19 cellular contexts compared by ENCODE assay signal in the genomic region with DNA sequence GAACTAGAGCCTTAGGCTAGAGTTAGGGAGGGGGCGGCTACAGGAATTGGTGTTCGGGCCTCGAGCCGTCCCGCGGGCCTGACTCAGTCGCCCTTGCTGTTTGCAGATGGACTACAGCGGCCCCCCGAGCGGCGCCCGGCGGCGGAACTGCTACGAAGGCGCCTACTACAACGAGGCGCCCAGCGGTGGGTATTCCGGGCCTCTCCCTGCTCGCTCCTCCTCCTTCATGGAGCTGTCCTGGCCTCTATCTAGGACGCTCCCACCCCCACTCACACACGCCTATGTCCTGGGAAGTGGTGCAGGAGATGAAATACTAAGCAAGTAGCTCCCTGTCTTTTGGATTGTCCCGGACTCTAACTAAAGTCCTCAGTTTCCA. TPM values are rescaled to one million over a fixed set of nuclear protein-coding genes. Genes with fewer than 3 reads are reported as not detected.
A peak's percentile ranks its signal among the peaks of the same experiment; 100 is the strongest.
DNase-seq lines count a peak whose midpoint lies in the region; ATAC-seq and TF ChIP-seq lines count a peak whose summit lies in the region.
"Had no signal": no experiment of that assay in that cellular context is flagged by ENCODE, and none has a peak within 500 bp of the region (broad histone marks: within the 10 kb centered on the region; RNA-seq: fewer than 3 reads in every experiment).

No MANE protein-coding gene starts in this region.

- no peaks in the 10 kb centered on the region for H3K36me3 ChIP-seq in iPS-18a (ENCODE audit: control insufficient read depth, low read depth, low read length)
- peaks cover 20% of the 10 kb centered on the region for H3K36me3 ChIP-seq in skeletal muscle satellite cell (ENCODE audit: insufficient read depth, low read length)
- H3K36me3 ChIP-seq: gastroesophageal sphincter, tibial nerve had no signal

- H3K9ac ChIP-seq in iPS-18a (ENCODE audit: low read length) (no peak overlapping the region), skeletal muscle satellite cell (ENCODE audit: low read depth, low read length) (peak overlapping the region; percentile 84)

- no peak for ATAC-seq in GM18870 (IDR thresholded peaks at IDR 0.05; ENCODE audit: unreplicated experiment)
- ATAC-seq: activated CD8-positive, alpha-beta memory T cell treated with anti-CD3 and anti-CD28 coated beads, Interleukin-2, amount 10 ng/mL, durations not matched to agents 7 days and 5 days; gastroesophageal sphincter; GM12878 had no signal

- H3K4me3 ChIP-seq in iPS-18a (ENCODE audit: low read length) (peak overlapping the region; percentile 25), skeletal muscle satellite cell (ENCODE audit: low read length) (peak overlapping the region; percentile 82)
- H3K4me3 ChIP-seq: gastroesophageal sphincter, GM12878, tibial nerve had no signal

- no peak overlapping the region for H3K27ac ChIP-seq in iPS-18a (ENCODE audit: low read length)
- H3K27ac ChIP-seq: gastroesophageal sphincter, tibial nerve, VCaP had no signal

- H3K4me1 ChIP-seq in iPS-18a (ENCODE audit: control insufficient read depth, low read depth, low read length): peaks cover 4% of the 10 kb centered on the region
- H3K4me1 ChIP-seq in skeletal muscle satellite cell (ENCODE audit: control insufficient read depth, insufficient read depth, low read length): peaks cover 6% of the 10 kb centered on the region

- H3K27me3 ChIP-seq in iPS-18a (ENCODE audit: control insufficient read depth, insufficient read depth, low read length) (peaks cover 94% of the 10 kb centered on the region), skeletal muscle satellite cell (ENCODE audit: control insufficient read depth, insufficient read depth, low read length) (peaks cover 76% of the 10 kb centered on the region)

- peak overlapping the region; percentile 83 for H3K4me2 ChIP-seq in skeletal muscle satellite cell (ENCODE audit: low read length)

- H3K9me3 ChIP-seq in iPS-18a (ENCODE audit: control insufficient read depth, low read depth, low read length) (no peaks in the 10 kb centered on the region), skeletal muscle satellite cell (replicated peaks; ENCODE audit: low read length) (no peaks in the 10 kb centered on the region)
- H3K9me3 ChIP-seq: gastroesophageal sphincter, tibial nerve had no signal

- no peak for TF ChIP-seq CTCF in GM20000 (IDR thresholded peaks at IDR 0.05; ENCODE audit: extremely low read depth, missing control alignments)

- DNase-seq in NCI-H82 (lab: John Stamatoyannopoulos, UW): peak; percentile 58
- DNase-seq in NCI-H82 treated with DMSO at 0.1 percent for 48 hours (lab: John Stamatoyannopoulos, UW; ENCODE audit: unreplicated experiment): no peak
- peak; percentile 14 for DNase-seq in NCI-H526 treated with DMSO at 0.1 percent for 48 hours (lab: John Stamatoyannopoulos, UW)
- DNase-seq in GM20000 (ENCODE audit: low spot score): no peak
- no peak for DNase-seq in NOMO-1 (lab: John Stamatoyannopoulos, UW; ENCODE audit: unreplicated experiment in 2 of 2)
- DNase-seq: activated CD8-positive, alpha-beta memory T cell treated with anti-CD3 and anti-CD28 coated beads, Interleukin-2, amount 10 ng/mL, durations not matched to agents 7 days and 5 days; activated naive CD4-positive, alpha-beta T cell treated with Interleukin-2 at 50 U/mL for 16 hours; DMS79; NCI-H1436 treated with DMSO at 0.1 percent for 48 hours; stimulated activated CD8-positive, alpha-beta memory T cell treated with anti-CD3 and anti-CD28 coated beads, Interleukin-4, amount 100 ng/mL, for 48 hours had no signal

RNA-seq across cellular contexts. Expression of gene MYOD1, which starts 1.4 kb away (rescaled TPM):
- 2.8 and 5.5 TPM in 2 replicates for total RNA-seq in skeletal muscle satellite cell (2012; rRNA removed)
- total RNA-seq: activated CD8-positive, alpha-beta memory T cell treated with anti-CD3 and anti-CD28 coated beads, Interleukin-2, amount 10 ng/mL, durations not matched to agents 7 days and 5 days; gastroesophageal sphincter; GM12878; mucosa of gallbladder; progenitor cell of endocrine pancreas; tibial nerve had no signal

RNA-seq across cellular contexts. Expression of gene KCNC1, which starts 13.8 kb away (rescaled TPM):
- total RNA-seq in skeletal muscle satellite cell (2012; rRNA removed): under 0.01 TPM in 1 of 2 replicates, not detected in the other
- total RNA-seq: activated CD8-positive, alpha-beta memory T cell treated with anti-CD3 and anti-CD28 coated beads, Interleukin-2, amount 10 ng/mL, durations not matched to agents 7 days and 5 days; GM12878; mucosa of gallbladder; tibial nerve had no signal

Comparison
In these comparisons a context has a peak if more than half of its experiments do, and no peak if none do; other contexts are left out.
1. DNase-seq: peak in NCI-H82 (single experiment) and NCI-H526 treated with DMSO at 0.1 percent for 48 hours (single experiment); none in NCI-H82 treated with DMSO at 0.1 percent for 48 hours (single experiment), GM20000 (single experiment) and NOMO-1 (0 of 2).